In the genomic region with DNA sequence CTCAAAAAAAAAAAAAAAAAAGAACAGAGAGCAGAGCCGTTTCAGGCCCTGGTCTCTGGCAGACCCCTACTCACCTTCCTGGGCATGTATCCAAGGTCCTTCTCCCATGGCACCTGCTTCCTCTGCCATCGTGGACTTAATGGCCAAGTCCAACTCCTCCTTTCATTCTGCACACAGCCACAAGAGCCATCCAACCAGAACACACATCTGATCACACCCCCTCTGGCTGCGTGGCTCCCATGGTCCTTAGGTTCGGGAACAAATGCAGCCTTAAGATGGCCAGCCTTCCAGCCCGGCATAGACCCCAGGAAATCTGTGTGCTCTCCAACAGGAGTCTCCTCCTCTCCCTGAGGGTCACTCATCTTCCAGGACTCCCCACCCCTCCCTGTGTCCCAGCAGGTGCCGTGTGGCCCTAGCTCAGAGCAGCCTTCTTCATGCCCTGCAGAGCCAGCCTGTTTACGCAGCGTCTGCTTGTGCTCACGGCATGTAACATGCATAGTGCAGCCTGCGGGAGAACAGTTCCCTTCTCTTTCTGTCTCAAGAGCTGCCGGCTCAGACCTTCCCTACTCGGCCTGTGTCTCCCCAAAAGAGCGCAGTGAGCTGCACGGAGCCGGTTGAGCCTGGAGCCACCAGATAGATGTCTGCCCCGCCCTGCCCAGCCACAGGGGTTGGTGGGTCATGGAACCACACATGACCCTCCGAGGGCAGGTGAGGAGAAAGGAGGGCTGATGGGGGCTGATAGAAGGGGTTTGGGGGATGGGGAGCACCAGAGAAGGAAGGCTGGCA, we compare ENCODE assay signal across 15 cellular contexts.
"Had no signal": no experiment of that assay in that cellular context is flagged by ENCODE, and none has a peak within 500 bp of the region (broad histone marks: within the 10 kb centered on the region; RNA-seq: fewer than 3 reads in every experiment).

No MANE protein-coding gene starts in this region.

- H3K36me3 ChIP-seq: upper lobe of right lung had no signal

- H3K4me3 Mint-ChIP-seq: activated naive CD8-positive, alpha-beta T cell; brain; central memory CD8-positive, alpha-beta T cell; stimulated activated naive CD8-positive, alpha-beta T cell treated with anti-CD3 and anti-CD28 coated beads, Interleukin-15, amount 100 ng/mL, for 72 hours had no signal

- ATAC-seq: activated CD4-positive, CD25-positive, alpha-beta regulatory T cell treated with anti-CD3 and anti-CD28 coated beads, Interleukin-2, amount 50 U/mL, for 24 hours; left ventricle myocardium superior; stimulated activated naive CD8-positive, alpha-beta T cell treated with anti-CD3 and anti-CD28 coated beads, Interleukin-15, amount 100 ng/mL, for 72 hours; upper lobe of right lung had no signal

- H3K27me3 Mint-ChIP-seq: central memory CD8-positive, alpha-beta T cell had no signal

- H3K4me3 ChIP-seq: testis, upper lobe of right lung had no signal

- H3K36me3 Mint-ChIP-seq: activated naive CD8-positive, alpha-beta T cell; brain had no signal

- H3K9me3 ChIP-seq: testis, upper lobe of right lung had no signal

- H3K9me3 Mint-ChIP-seq: brain; central memory CD8-positive, alpha-beta T cell; stimulated activated naive CD8-positive, alpha-beta T cell treated with anti-CD3 and anti-CD28 coated beads, Interleukin-15, amount 100 ng/mL, for 72 hours had no signal

- H3K27me3 ChIP-seq: testis, upper lobe of right lung had no signal

- H3K9ac ChIP-seq: parathyroid adenoma had no signal

- H3K27ac Mint-ChIP-seq: activated naive CD8-positive, alpha-beta T cell had no signal

- H3K27ac ChIP-seq: parathyroid adenoma, testis, upper lobe of right lung had no signal

- DNase-seq: amygdala; cortex of kidney; effector CD8-positive, alpha-beta T cell; kidney; left ventricle myocardium superior; stimulated activated CD4-positive, alpha-beta T cell treated with anti-CD3 and anti-CD28 coated beads, Interleukin-15, amount 100 ng/mL, for 24 hours; stimulated activated CD4-positive, alpha-beta T cell treated with anti-CD3 and anti-CD28 coated beads, Interleukin-4, amount 100 ng/mL, for 4 hours; stimulated activated naive CD8-positive, alpha-beta T cell treated with anti-CD3 and anti-CD28 coated beads, Interleukin-15, amount 100 ng/mL, for 72 hours; testis; upper lobe of right lung had no signal

- H3K4me1 ChIP-seq: parathyroid adenoma, testis, upper lobe of right lung had no signal
